Comparison of ENCODE assay signal across 31 cellular contexts in genomic region chr21:19640964-19641363, GRCh38.
"Had no signal": no experiment of that assay in that cellular context is flagged by ENCODE, and none has a peak within 500 bp of the region (broad histone marks: within the 10 kb centered on the region; RNA-seq: fewer than 3 reads in every experiment).

No MANE protein-coding gene starts in this region.

- H3K4me1 ChIP-seq: ascending aorta, breast epithelium, SJCRH30 had no signal

- H3K9me3 ChIP-seq: ascending aorta, breast epithelium, SJCRH30 had no signal

- H3K27me3 ChIP-seq: ascending aorta, breast epithelium, SJCRH30 had no signal

- H3K4me3 ChIP-seq: ascending aorta, breast epithelium, SJCRH30, SK-N-MC had no signal

- DNase-seq: activated CD4-positive, alpha-beta T cell treated with anti-CD3 and anti-CD28 coated beads for 1 hour; activated CD4-positive, alpha-beta T cell treated with anti-CD3 and anti-CD28 coated beads for 48 hours; activated CD4-positive, alpha-beta T cell treated with anti-CD3 and anti-CD28 coated beads, Interleukin-2, amount 50 U/mL, for 4 hours; activated CD4-positive, CD25-positive, alpha-beta regulatory T cell; activated CD8-positive, alpha-beta T cell treated with anti-CD3 and anti-CD28 coated beads for 36 hours; activated effector memory CD4-positive, alpha-beta T cell treated with anti-CD3 and anti-CD28 coated beads, Interleukin-2, amount 50 U/mL, for 16 hours; activated naive CD4-positive, alpha-beta T cell; activated naive CD4-positive, alpha-beta T cell treated with anti-CD3 and anti-CD28 coated beads, Interleukin-2, amount 50 U/mL, for 16 hours; activated naive CD8-positive, alpha-beta T cell treated with anti-CD3 and anti-CD28 coated beads, Interleukin-2, amount 10 ng/mL, durations not matched to agents 7 days and 5 days; activated T-cell treated with anti-CD3 and anti-CD28 coated beads, Interleukin-2, amount 50 U/mL, for 1 hour; activated T-cell treated with anti-CD3 and anti-CD28 coated beads, Interleukin-2, amount 50 U/mL, for 72 hours; amygdala; Karpas-422; KBM-7; NCI-H1048; NCI-H1694; NCI-H1930; NCI-H2081 treated with DMSO at 0.1 percent for 48 hours; NCI-H226; NCI-H446 treated with DMSO at 0.1 percent for 48 hours; NCI-H524; OCI-M1; SHP77; SJCRH30; T1000; WERI-Rb-1 had no signal

- H3K27ac ChIP-seq: ascending aorta, breast epithelium, SJCRH30, SK-N-MC, WERI-Rb-1 had no signal

- ATAC-seq: activated CD8-positive, alpha-beta T cell treated with anti-CD3 and anti-CD28 coated beads for 36 hours; activated T-cell treated with anti-CD3 and anti-CD28 coated beads, Interleukin-2, amount 50 U/mL, for 72 hours; activated T-helper 17 cell treated with anti-CD3 and anti-CD28 coated beads, Interleukin-2, amount 50 U/mL, for 72 hours; Panc1 had no signal

- H3K36me3 ChIP-seq: ascending aorta, breast epithelium, SJCRH30, WERI-Rb-1 had no signal
